Comparison of ENCODE assay signal across 39 cellular contexts in genomic region chr7:4911111-4911828, GRCh38. TPM values are rescaled to one million over a fixed set of nuclear protein-coding genes. Genes with fewer than 3 reads are reported as not detected.
"Had no signal": no experiment of that assay in that cellular context is flagged by ENCODE, and none has a peak within 500 bp of the region (broad histone marks: within the 10 kb centered on the region; RNA-seq: fewer than 3 reads in every experiment).

No MANE protein-coding gene starts in this region.

- H3K4me2 ChIP-seq: KMS-11 had no signal

- H3K36me3 ChIP-seq: MG63 had no signal

- H3K4me3 ChIP-seq: MG63 had no signal

- H3K9ac ChIP-seq: KMS-11 had no signal

- DNase-seq: Karpas-422, Kasumi-1, KBM-7, KG1, MG63, MM.1S, MV-4-11, NCI-H1048, NCI-H1092, NCI-H1092 treated with DMSO at 0.1 percent for 48 hours, NCI-H1105, NCI-H1105 treated with DMSO at 0.1 percent for 48 hours, NCI-H1417, NCI-H1417 treated with DMSO at 0.1 percent for 48 hours, NCI-H1436, NCI-H1436 treated with DMSO at 0.1 percent for 48 hours, NCI-H146, NCI-H1694, NCI-H1694 treated with DMSO at 0.1 percent for 48 hours, NCI-H187, NCI-H187 treated with DMSO at 0.1 percent for 48 hours, NCI-H1930, NCI-H2029, NCI-H2029 treated with DMSO at 0.1 percent for 48 hours, NCI-H2081, NCI-H2081 treated with DMSO at 0.1 percent for 48 hours, NCI-H2107, NCI-H2171, NCI-H2171 treated with DMSO at 0.1 percent for 48 hours, NCI-H2227 treated with DMSO at 0.1 percent for 48 hours, NCI-H226, NCI-H345, NCI-H446, NCI-H446 treated with DMSO at 0.1 percent for 48 hours had no signal

- H3K27ac ChIP-seq: KMS-11 had no signal

- H3K27me3 ChIP-seq: MG63 had no signal

- H3K9me3 ChIP-seq: MG63 had no signal

RNA-seq across cellular contexts. Expression of gene RADIL, which starts 27.8 kb away (rescaled TPM):
- total RNA-seq: M059J, MCF 10A had no signal

RNA-seq across cellular contexts. Expression of gene MMD2, which starts 47.7 kb away (rescaled TPM):
- total RNA-seq: LHCN-M2, M059J, MCF 10A, NCI-H460 had no signal

RNA-seq across cellular contexts. Expression of gene PAPOLB, which starts 49.4 kb away (rescaled TPM):
- total RNA-seq: M059J, MCF 10A had no signal
